ENCODE assay signal across 28 cellular contexts in the genomic region with DNA sequence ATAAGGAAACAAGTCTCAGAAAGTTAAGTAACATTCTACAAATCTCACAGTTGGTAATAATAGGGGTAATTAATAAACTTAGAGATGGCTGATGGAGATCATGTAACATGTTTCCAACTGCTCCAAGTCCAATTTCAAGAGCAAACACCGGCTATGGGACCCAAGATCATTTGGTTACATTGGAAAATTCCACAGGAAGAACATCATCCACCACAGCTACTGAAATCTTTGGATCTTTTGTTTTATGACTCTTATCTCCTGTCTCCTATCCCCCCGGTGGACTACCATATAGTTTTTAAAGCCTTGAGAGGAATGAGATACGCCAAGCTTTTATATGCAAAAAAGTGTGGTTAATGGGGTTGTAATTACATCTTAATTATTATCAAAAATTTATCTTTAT.
A peak's percentile ranks its signal among the peaks of the same experiment; 100 is the strongest.
DNase-seq lines count a peak whose midpoint lies in the region; ATAC-seq, FAIRE-seq and TF ChIP-seq lines count a peak whose summit lies in the region.
"Had no signal": no experiment of that assay in that cellular context is flagged by ENCODE, and none has a peak within 500 bp of the region (broad histone marks: within the 10 kb centered on the region; RNA-seq: fewer than 3 reads in every experiment).

No MANE protein-coding gene starts in this region.

- H3K14ac ChIP-seq in IMR-90 (replicated peaks; ENCODE audit: low read depth, low read length): peak overlapping the region; percentile 12; the same call in 1 of the 2 replicates

- TF ChIP-seq CTCF in IMR-90 (conservative IDR thresholded peaks at IDR 0.05; ENCODE audit: low read depth, low read length): no peak
- no peak for TF ChIP-seq CTCF in astrocyte of the spinal cord (IDR thresholded peaks at IDR 0.05; ENCODE audit: low read depth, low read length)
- no peak for TF ChIP-seq CTCF in neural crest cell (conservative IDR thresholded peaks at IDR 0.05)
- TF ChIP-seq CTCF in mammary epithelial cell (conservative IDR thresholded peaks at IDR 0.05 in 1 of 2, IDR thresholded peaks at IDR 0.05 in 1 of 2; ENCODE audit: extremely low read depth in 1 of 2, insufficient read depth in 1 of 2, low read depth in 1 of 2, low read length in 2 of 2): no peak

- no peaks in the 10 kb centered on the region for H4K20me1 ChIP-seq in IMR-90 (ENCODE audit: insufficient read depth, low read length)
- H4K20me1 ChIP-seq in mammary epithelial cell (ENCODE audit: insufficient read depth, low read length): no peaks in the 10 kb centered on the region

- H2AK5ac ChIP-seq in IMR-90 (ENCODE audit: low read depth, low read length): no peak overlapping the region

- FAIRE-seq in frontal cortex (lab: Jason Lieb, UNC): no peak
- FAIRE-seq: A204.1, G401.6, GM12892, GM18507, H1, RCC 7860 had no signal

- H3K4me3 ChIP-seq in IMR-90 (ENCODE audit: insufficient read depth, low read depth, low read length) (no peak overlapping the region), astrocyte of the spinal cord (ENCODE audit: low read depth, low read length) (no peak overlapping the region), mammary epithelial cell (replicated peaks in 1 of 3; ENCODE audit: insufficient read depth in 1 of 3, low read depth in 2 of 3, low read length in 3 of 3) (no peak overlapping the region)
- H3K4me3 ChIP-seq: MG63, SJSA1 had no signal

- peaks cover 13% of the 10 kb centered on the region for H3K4me1 Mint-ChIP-seq in neural crest cell
- H3K4me1 Mint-ChIP-seq: CD4-positive, CD25-positive, alpha-beta regulatory T cell; IgD-negative memory B cell had no signal

- H3K9me3 ChIP-seq in IMR-90 (ENCODE audit: control insufficient read depth, insufficient read depth, low read length) (no peaks in the 10 kb centered on the region), mammary epithelial cell (replicated peaks; ENCODE audit: insufficient read depth, low read length) (no peaks in the 10 kb centered on the region)
- H3K9me3 ChIP-seq: BE2C, MG63, SJSA1 had no signal

- H2AK9ac ChIP-seq in IMR-90 (replicated peaks; ENCODE audit: low read depth, low read length, poor library complexity): no peak overlapping the region

- H3K27ac ChIP-seq in IMR-90 (ENCODE audit: insufficient read depth, low read length) (no peak overlapping the region), mammary epithelial cell (ENCODE audit: insufficient read depth, low read depth, low read length) (no peak overlapping the region)
- H3K27ac ChIP-seq: SJSA1 had no signal

- H3K27me3 ChIP-seq in IMR-90 (ENCODE audit: control insufficient read depth, insufficient read depth, low read length) (no peaks in the 10 kb centered on the region), mammary epithelial cell (ENCODE audit: insufficient read depth, low read length) (no peaks in the 10 kb centered on the region)
- H3K27me3 ChIP-seq: BE2C, MG63, SJSA1 had no signal

- H3K9ac ChIP-seq in IMR-90 (ENCODE audit: low read depth, low read length) (no peak overlapping the region), mammary epithelial cell (ENCODE audit: insufficient read depth, low read length) (no peak overlapping the region)

- H2AFZ ChIP-seq in IMR-90 (replicated peaks; ENCODE audit: low read length, poor library complexity) (no peak overlapping the region), mammary epithelial cell (ENCODE audit: low read depth, low read length) (no peak overlapping the region)

- no CpG with 5 or more reads among the region's 3 CpGs for WGBS in IMR-90 (ENCODE audit: extremely low coverage in 2 of 2, insufficient read length in 1 of 2), 2 experiments
- WGBS in mammary epithelial cell (ENCODE audit: low coverage, missing lambda C conversion rate): 54% methylated on average over 3 of the region's 3 CpGs

- TF ChIP-seq RAD21 in IMR-90 (IDR thresholded peaks at IDR 0.05; ENCODE audit: low read length): no peak

- H3K36me3 Mint-ChIP-seq in neural crest cell (ENCODE audit: low read depth): no peaks in the 10 kb centered on the region
- H3K36me3 Mint-ChIP-seq: CD4-positive, CD25-positive, alpha-beta regulatory T cell; IgD-negative memory B cell had no signal

- no peak overlapping the region for H3K18ac ChIP-seq in IMR-90 (ENCODE audit: low read depth, low read length)

- H4K8ac ChIP-seq in IMR-90 (ENCODE audit: low read depth in 2 of 2, low read length in 2 of 2): peak overlapping the region in 1 of 2 experiments; percentile 9; a peak in 2 of 4 replicates

- H3K36me3 ChIP-seq in IMR-90 (ENCODE audit: control insufficient read depth, insufficient read depth, low read length) (no peaks in the 10 kb centered on the region), mammary epithelial cell (ENCODE audit: insufficient read depth, low read length) (no peaks in the 10 kb centered on the region)
- H3K36me3 ChIP-seq: BE2C, MG63, SJSA1 had no signal

- peaks cover 19% of the 10 kb centered on the region for H3K9me1 ChIP-seq in IMR-90 (ENCODE audit: insufficient read depth, low read length)

- dilution Hi-C loops in IMR-90 (cut with HindIII; ENCODE audit: low sequenced_read_pairs, unreplicated experiment): no loop called here
- dilution Hi-C loops in mammary epithelial cell (cut with HindIII; ENCODE audit: low sequenced_read_pairs): no loop called here

- no peak overlapping the region for H3K23ac ChIP-seq in IMR-90 (ENCODE audit: low read depth, low read length)

- H3K79me2 ChIP-seq in mammary epithelial cell (ENCODE audit: insufficient read depth, low read length): no peaks in the 10 kb centered on the region

- H3K56ac ChIP-seq in IMR-90 (ENCODE audit: extremely low read depth, insufficient read depth, low read length): no peak overlapping the region

- intact Hi-C loops in IMR-90 (cut with micrococcal nuclease) (no loop called here), mammary epithelial cell (cut with micrococcal nuclease) (no loop called here), head of caudate nucleus (cut with DNase I) (no loop called here)

- H3K4ac ChIP-seq in IMR-90 (ENCODE audit: low read depth, low read length): peak overlapping the region; percentile 39; the same call in 1 of the 2 replicates

- no peak for TF ChIP-seq POLR2A in IMR-90 (IDR thresholded peaks at IDR 0.05; ENCODE audit: low read depth, low read length)

- CTCF ChIA-PET in IMR-90 (lab: Yijun Ruan, JAX) (interaction anchor here (0.6 to 0.9 kb wide), 2 partner anchors 145 to 288 kb away, joined by 3 read pairs; no protein-coding TSS in a partner anchor), mammary epithelial cell (lab: Charles Lee; ENCODE audit: low non-redundant PET) (no interaction called here)

- POLR2A ChIA-PET in IMR-90 (lab: Charles Lee; ENCODE audit: unreplicated experiment): no interaction called here

- no peak overlapping the region for H3K4me2 ChIP-seq in IMR-90 (ENCODE audit: low read depth, low read length)
- no peak overlapping the region for H3K4me2 ChIP-seq in mammary epithelial cell (ENCODE audit: insufficient read depth, low read depth, low read length)

- H2BK20ac ChIP-seq in IMR-90 (ENCODE audit: low read depth, low read length): peak overlapping the region; percentile 61; the same call in 1 of the 2 replicates

- peak overlapping the region; percentile 21 for H3K27ac Mint-ChIP-seq in neural crest cell (ENCODE audit: unreplicated experiment)
- H3K27ac Mint-ChIP-seq: CD4-positive, CD25-positive, alpha-beta regulatory T cell; IgD-negative memory B cell had no signal

- no peaks in the 10 kb centered on the region for H3K9me3 Mint-ChIP-seq in neural crest cell

- no peak overlapping the region for H4K5ac ChIP-seq in IMR-90 (ENCODE audit: low read depth, low read length)

- no peak overlapping the region for H3K4me3 Mint-ChIP-seq in neural crest cell
- H3K4me3 Mint-ChIP-seq: CD4-positive, CD25-positive, alpha-beta regulatory T cell; IgD-negative memory B cell had no signal

- H3K79me1 ChIP-seq in IMR-90 (ENCODE audit: low read depth in 1 of 2, low read length in 2 of 2): no peaks in the 10 kb centered on the region

- H3K4me1 ChIP-seq in IMR-90 (ENCODE audit: control insufficient read depth, insufficient read depth, low read length): peaks cover 22% of the 10 kb centered on the region
- no peaks in the 10 kb centered on the region for H3K4me1 ChIP-seq in mammary epithelial cell (ENCODE audit: insufficient read depth, low read length)
- H3K4me1 ChIP-seq: BE2C had no signal

- H2BK5ac ChIP-seq in IMR-90 (ENCODE audit: low read depth, low read length, poor library complexity, severe bottlenecking): peak overlapping the region; percentile 46

- BruUV-seq in IMR-90 (replicated peaks; lab: Mats Ljungman, UMichigan) (no TSS peak), mammary epithelial cell (replicated peaks; lab: Mats Ljungman, UMichigan) (no TSS peak)

- in situ Hi-C loops in IMR-90 (cut with MboI; ENCODE audit: low sequenced_read_pairs) (loop anchor here (25.0 kb wide), 1 partner anchor 409 kb away; no protein-coding TSS in a partner anchor), astrocyte of the spinal cord (cut with HindIII; ENCODE audit: low sequenced_read_pairs) (no loop called here), mammary epithelial cell (cut with MboI; ENCODE audit: low sequenced_read_pairs in 2 of 2) (no loop called here)

- no peak overlapping the region; the same call in 2 of the 3 replicates for H2BK15ac ChIP-seq in IMR-90 (ENCODE audit: low read depth, low read length)

- peak overlapping the region; percentile 4; the same call in 1 of the 2 replicates for H2BK120ac ChIP-seq in IMR-90 (ENCODE audit: low read depth, low read length)

- H3K27me3 Mint-ChIP-seq in neural crest cell (ENCODE audit: low read depth): no peaks in the 10 kb centered on the region
- H3K27me3 Mint-ChIP-seq: CD4-positive, CD25-positive, alpha-beta regulatory T cell; IgD-negative memory B cell had no signal

- peak; percentile 13; the same call in 1 of the 2 replicates for ATAC-seq in IMR-90 (ENCODE audit: low read depth)
- ATAC-seq: HCT116, Right ventricle myocardium inferior had no signal

- peak; percentile 17 for DNase-seq in Daoy (ENCODE audit: low read depth)
- peak; percentile 79 for DNase-seq in IMR-90
- DNase-seq in astrocyte of the spinal cord (ENCODE audit: low read depth, low spot score): peak; percentile 31
- DNase-seq in neural crest cell (ENCODE audit: low read depth, low spot score): no peak
- no peak for DNase-seq in mammary epithelial cell
- no peak for DNase-seq in nucleus accumbens (lab: John Stamatoyannopoulos, UW)
- DNase-seq in head of caudate nucleus: no peak
- DNase-seq in frontal cortex (ENCODE audit: low spot score in 2 of 2): no peak
- DNase-seq: BE2C; CD4-positive, CD25-positive, alpha-beta regulatory T cell; DMS79; MG63; NCI-H1417; NCI-H1694 treated with DMSO at 0.1 percent for 48 hours; NCI-H2081 treated with DMSO at 0.1 percent for 48 hours; NCI-H446; NCI-H526; OCI-M1 had no signal

- H4K91ac ChIP-seq in IMR-90 (ENCODE audit: insufficient read depth, low read depth, low read length): no peak overlapping the region

TF ChIP-seq in IMR-90, 13 proteins besides CTCF, POLR2A, EP300 and RAD21 (continues in another document):
- TF ChIP-seq RCOR1 (IDR thresholded peaks at IDR 0.05; ENCODE audit: insufficient replicate concordance, low read length) (no peak), CEBPB (IDR thresholded peaks at IDR 0.05; ENCODE audit: low read depth, low read length) (no peak), SMC3 (IDR thresholded peaks at IDR 0.05; ENCODE audit: low read depth, low read length) (no peak), MAFK (IDR thresholded peaks at IDR 0.05; ENCODE audit: low read depth, low read length) (no peak)

Comparison
In these comparisons a context has a peak if more than half of its experiments do, and no peak if none do; other contexts are left out.
1. DNase-seq: peak in Daoy (single experiment), IMR-90 (single experiment) and astrocyte of the spinal cord (single experiment); none in neural crest cell (single experiment), mammary epithelial cell (single experiment), nucleus accumbens (0 of 56), head of caudate nucleus (0 of 42) and frontal cortex (0 of 2).